In genomic region chr1:108817016-108817415, GRCh38 we compare ENCODE assay signal across 10 cellular contexts. TPM values are rescaled to one million over a fixed set of nuclear protein-coding genes. Genes with fewer than 3 reads are reported as not detected.
A peak's percentile ranks its signal among the peaks of the same experiment; 100 is the strongest.
DNase-seq lines count a peak whose midpoint lies in the region; ATAC-seq and TF ChIP-seq lines count a peak whose summit lies in the region.
"Had no signal": no experiment of that assay in that cellular context is flagged by ENCODE, and none has a peak within 500 bp of the region (broad histone marks: within the 10 kb centered on the region; RNA-seq: fewer than 3 reads in every experiment).

No MANE protein-coding gene starts in this region.

- ATAC-seq in esophagus mucosa (peak; percentile 72), GM21360 (IDR thresholded peaks at IDR 0.05; ENCODE audit: unreplicated experiment) (no peak), HG02938 (IDR thresholded peaks at IDR 0.05; ENCODE audit: unreplicated experiment) (no peak)

- no peak for TF ChIP-seq CTCF in neural cell (IDR thresholded peaks at IDR 0.05; ENCODE audit: poor library complexity, severe bottlenecking)
- TF ChIP-seq CTCF in MM.1S (IDR thresholded peaks at IDR 0.05; ENCODE audit: low read length), result no peak

- H3K4me2 ChIP-seq in neural cell (ENCODE audit: low read length), result no peak overlapping the region
- H3K4me2 ChIP-seq in MM.1S (ENCODE audit: low read depth, low read length), result no peak overlapping the region

- H3K9me3 ChIP-seq in neural cell (ENCODE audit: low read length) (no peaks in the 10 kb centered on the region), MM.1S (replicated peaks; ENCODE audit: insufficient read depth, low read length) (no peaks in the 10 kb centered on the region)

- H3K9me2 ChIP-seq in neural cell (ENCODE audit: insufficient read depth, low read length), result no peaks in the 10 kb centered on the region
- H3K9me2 ChIP-seq in MM.1S (replicated peaks; ENCODE audit: insufficient read depth, low read length), result no peaks in the 10 kb centered on the region

- no peak overlapping the region for H2AFZ ChIP-seq in neural cell (ENCODE audit: low read depth, low read length)
- no peak overlapping the region for H2AFZ ChIP-seq in MM.1S (ENCODE audit: low read length)

- H3K27ac ChIP-seq in neural cell (ENCODE audit: low read length) (peak overlapping the region; percentile 69), MM.1S (ENCODE audit: low read length) (no peak overlapping the region)

- H3K79me2 ChIP-seq in neural cell (replicated peaks; ENCODE audit: insufficient read depth, low read length), result no peaks in the 10 kb centered on the region
- no peaks in the 10 kb centered on the region for H3K79me2 ChIP-seq in MM.1S (ENCODE audit: low read length)

- H3K4me3 ChIP-seq in neural cell (ENCODE audit: low read length), result peak overlapping the region; percentile 32
- H3K4me3 ChIP-seq in MM.1S (ENCODE audit: low read length), result no peak overlapping the region

- H3K4me1 ChIP-seq in MM.1S (ENCODE audit: low read length), result no peaks in the 10 kb centered on the region

- DNase-seq in Ammon's horn (ENCODE audit: low spot score) (peak; percentile 60), NCI-H774 (lab: John Stamatoyannopoulos, UW) (peak; percentile 32), MM.1S (no peak)
- no peak for DNase-seq in stimulated activated CD4-positive, alpha-beta T cell treated with anti-CD3 and anti-CD28 coated beads, Interleukin-1b, Interleukin-23, amount 100 ng/mL, for 48 hours
- DNase-seq: NCI-H2081 treated with DMSO at 0.1 percent for 48 hours; stimulated activated naive CD4-positive, alpha-beta T cell had no signal

- no peaks in the 10 kb centered on the region for H3K27me3 ChIP-seq in neural cell (ENCODE audit: insufficient read depth, low read depth, low read length)
- H3K27me3 ChIP-seq in MM.1S (replicated peaks; ENCODE audit: insufficient read depth, low read length), result no peaks in the 10 kb centered on the region

- H3F3A ChIP-seq in neural cell (ENCODE audit: insufficient read depth, low read length, poor library complexity, severe bottlenecking), result no peaks in the 10 kb centered on the region
- no peaks in the 10 kb centered on the region for H3F3A ChIP-seq in MM.1S (ENCODE audit: insufficient read depth, low read length)

- H3K36me3 ChIP-seq in neural cell (ENCODE audit: insufficient read depth, low read length) (no peaks in the 10 kb centered on the region), MM.1S (replicated peaks; ENCODE audit: insufficient read depth, low read length) (no peaks in the 10 kb centered on the region)

- no peak for TF ChIP-seq EP300 in neural cell (conservative IDR thresholded peaks at IDR 0.05; ENCODE audit: poor library complexity, severe bottlenecking)

- H3K9ac ChIP-seq in neural cell (ENCODE audit: low read length) (peak overlapping the region; percentile 7), MM.1S (ENCODE audit: low read length) (no peak overlapping the region)

- H4K20me1 ChIP-seq in neural cell (ENCODE audit: insufficient read depth) (no peaks in the 10 kb centered on the region), MM.1S (ENCODE audit: insufficient read depth, low read length) (no peaks in the 10 kb centered on the region)

- TF ChIP-seq RAD21 in neural cell (conservative IDR thresholded peaks at IDR 0.05), result no peak

TF ChIP-seq in neural cell, 6 proteins besides CTCF, POLR2A, EP300 and RAD21:
- TF ChIP-seq SMC3 (conservative IDR thresholded peaks at IDR 0.05; ENCODE audit: poor library complexity) (no peak), EZH2 (IDR thresholded peaks at IDR 0.05; ENCODE audit: borderline replicate concordance, insufficient read depth, low read length, poor library complexity, severe bottlenecking) (no peak), POLR2AphosphoS5 (IDR thresholded peaks at IDR 0.05) (no peak), REST (IDR thresholded peaks at IDR 0.05; ENCODE audit: borderline replicate concordance) (no peak), MXI1 (conservative IDR thresholded peaks at IDR 0.05; ENCODE audit: poor library complexity, severe bottlenecking) (no peak), TAF1 (IDR thresholded peaks at IDR 0.05; ENCODE audit: low read depth) (no peak)

RNA-seq across cellular contexts. Expression of gene AKNAD1, which starts 39.9 kb away (rescaled TPM):
- total RNA-seq in esophagus mucosa, result 1.00 TPM
- not detected in 2 replicates for polyA plus RNA-seq in neural cell
- polyA minus RNA-seq in neural cell, result not detected in 2 replicates

RNA-seq across cellular contexts. Expression of gene GPSM2, which starts 59.8 kb away (rescaled TPM):
- 54.5 TPM for total RNA-seq in esophagus mucosa
- 5.3 and 6.7 TPM in 2 replicates for polyA plus RNA-seq in neural cell
- polyA minus RNA-seq in neural cell, result 14.4 and 15.6 TPM in 2 replicates

Comparison
In these comparisons a context has a peak if more than half of its experiments do, and no peak if none do; other contexts are left out.
1. DNase-seq: peak in Ammon's horn (single experiment) and NCI-H774 (single experiment); none in MM.1S (single experiment) and stimulated activated CD4-positive, alpha-beta T cell treated with anti-CD3 and anti-CD28 coated beads, Interleukin-1b, Interleukin-23, amount 100 ng/mL, for 48 hours (single experiment).